ENCODE assay signal across 8 cellular contexts in genomic region chr12:63802012-63802608, GRCh38. TPM values are rescaled to one million over a fixed set of nuclear protein-coding genes. Genes with fewer than 3 reads are reported as not detected.
DNase-seq lines count a peak whose midpoint lies in the region; ATAC-seq, FAIRE-seq and TF ChIP-seq lines count a peak whose summit lies in the region.

No MANE protein-coding gene starts in this region.

- no peaks in the 10 kb centered on the region for H3K9me1 ChIP-seq in K562 (ENCODE audit: control insufficient read depth, insufficient read depth, low read length)

- no peak for TF ChIP-seq POLR2A in K562 (conservative IDR thresholded peaks at IDR 0.05)
- no peak for TF ChIP-seq POLR2A in right lobe of liver (IDR thresholded peaks at IDR 0.05)

- no peak overlapping the region for H3K9ac ChIP-seq in K562 (ENCODE audit: insufficient read depth in 1 of 2, low read depth in 2 of 2, low read length in 2 of 2)

- H3K27me3 ChIP-seq in K562 (ENCODE audit: control insufficient read depth in 2 of 2, insufficient read depth in 2 of 2, low read length in 2 of 2): no peaks in the 10 kb centered on the region
- no peaks in the 10 kb centered on the region for H3K27me3 ChIP-seq in right lobe of liver

- DNase-seq in AG08396 (ENCODE audit: low spot score) (peak; percentile 20), NCI-H2081 (lab: John Stamatoyannopoulos, UW) (peak; percentile 47 to 71), K562 (ENCODE audit: extremely low read depth in 1 of 4, low spot score in 3 of 4) (peak in 2 of 4 experiments; percentile 9 to 14), right lobe of liver (no peak)
- DNase-seq in stimulated activated CD4-positive, alpha-beta T cell treated with anti-CD3 and anti-CD28 coated beads, Interleukin-4, amount 100 ng/mL, for 4 hours: no peak
- DNase-seq in activated T-cell treated with anti-CD3 and anti-CD28 coated beads, Interleukin-2, amount 50 U/mL, for 4 hours: no peak

- H3K4me1 ChIP-seq in K562 (replicated peaks in 1 of 2; ENCODE audit: control insufficient read depth in 2 of 2, insufficient read depth in 2 of 2, low read length in 2 of 2): no peaks in the 10 kb centered on the region
- H3K4me1 ChIP-seq in right lobe of liver: peaks cover 0 to 10% (median 5%) of the 10 kb centered on the region in 4 donors

- no peak for FAIRE-seq in K562 (lab: Jason Lieb, UNC)

- ATAC-seq in GM18868 (IDR thresholded peaks at IDR 0.05; ENCODE audit: unreplicated experiment) (peak; percentile 55), K562 (no peak), right lobe of liver (peak; percentile 38 to 61 (median 54)), GM18498 (IDR thresholded peaks at IDR 0.05; ENCODE audit: unreplicated experiment) (no peak)
- no peak for ATAC-seq in activated T-cell treated with anti-CD3 and anti-CD28 coated beads, Interleukin-2, amount 50 U/mL, for 4 hours

- H3K4me2 ChIP-seq in K562 (ENCODE audit: insufficient read depth, low read length): no peak overlapping the region

- H3K4me3 ChIP-seq in K562: no peak overlapping the region
- H3K4me3 ChIP-seq in right lobe of liver: no peak overlapping the region

- H3K36me3 ChIP-seq in K562 (ENCODE audit: control insufficient read depth, insufficient read depth, low read length) (peaks cover 18% of the 10 kb centered on the region; the same call in 2 of the 3 replicates), right lobe of liver (no peaks in the 10 kb centered on the region)

- 67% methylated on average over 6 of the region's 6 CpGs for whole genome bisulfite sequencing in K562 (ENCODE audit: insufficient coverage, low coverage, missing lambda C conversion rate)
- WGBS in right lobe of liver (ENCODE audit: insufficient coverage, low coverage, low lambda C conversion rate, missing lambda C conversion rate): 44% methylated on average over 6 of the region's 6 CpGs

- TF ChIP-seq RAD21 in K562 (CRISPR knock-in tag; conservative IDR thresholded peaks at IDR 0.05 in 1 of 2, IDR thresholded peaks at IDR 0.05 in 1 of 2): peak; percentile 61 to 63

- no peak for TF ChIP-seq EP300 in K562 (IDR thresholded peaks at IDR 0.05; ENCODE audit: low read length)

- H2AFZ ChIP-seq in K562 (ENCODE audit: low read depth, low read length): no peak overlapping the region

- no peak overlapping the region for H3K4me3 Mint-ChIP-seq in activated T-cell treated with anti-CD3 and anti-CD28 coated beads, Interleukin-2, amount 50 U/mL, for 4 hours

- H3K79me2 ChIP-seq in K562 (ENCODE audit: control insufficient read depth, insufficient read depth, low read length): no peaks in the 10 kb centered on the region

- H3K27ac ChIP-seq in K562 (ENCODE audit: extremely low read depth, low read depth, low read length) (no peak overlapping the region), right lobe of liver (no peak overlapping the region)

- H3K4me1 Mint-ChIP-seq in activated T-cell treated with anti-CD3 and anti-CD28 coated beads, Interleukin-2, amount 50 U/mL, for 4 hours (ENCODE audit: low read depth): no peaks in the 10 kb centered on the region

- no peaks in the 10 kb centered on the region for H3K27me3 Mint-ChIP-seq in activated T-cell treated with anti-CD3 and anti-CD28 coated beads, Interleukin-2, amount 50 U/mL, for 4 hours (ENCODE audit: low read depth)

- POLR2A ChIA-PET in K562 (lab: Yijun Ruan, JAX): no interaction called here

- intact Hi-C loops in K562 (cut with micrococcal nuclease) (loop anchor here (1.0 to 2.0 kb wide), 2 partner anchors 381 to 699 kb away; no protein-coding TSS in a partner anchor), right lobe of liver (cut with DNase I) (no loop called here)

- no peaks in the 10 kb centered on the region for H4K20me1 ChIP-seq in K562 (replicated peaks; ENCODE audit: control insufficient read depth, insufficient read depth, low read length)

- no TSS peak for BruUV-seq in K562 (replicated peaks; lab: Mats Ljungman, UMichigan)

- H3K36me3 Mint-ChIP-seq in activated T-cell treated with anti-CD3 and anti-CD28 coated beads, Interleukin-2, amount 50 U/mL, for 4 hours (ENCODE audit: insufficient read depth): peaks cover 5% of the 10 kb centered on the region

- TF ChIP-seq CTCF in K562 (IDR thresholded peaks at IDR 0.05 in 2 of 3, conservative IDR thresholded peaks at IDR 0.05 in 1 of 3; ENCODE audit: insufficient read depth in 2 of 3, low read depth in 1 of 3, low read length in 3 of 3) (peak; percentile 32 to 62 (median 46); a peak in 4 of 6 replicates), right lobe of liver (IDR thresholded peaks at IDR 0.05) (peak; percentile 55 to 61 (median 58))

- CTCF ChIA-PET in K562 (lab: Yijun Ruan, JAX; ENCODE audit: low intra/inter-chr PET ratio): interaction anchor here (0.7 to 1.3 kb wide), 4 partner anchors 381 to 699 kb away, joined by 3 to 6 read pairs (median 4); no protein-coding TSS in a partner anchor

- in situ Hi-C loops in K562 (cut with MboI): loop anchor here (5.0 to 25.0 kb wide), 2 partner anchors 115 to 390 kb away; no protein-coding TSS in a partner anchor

- H3K9me3 ChIP-seq in K562 (replicated peaks; ENCODE audit: control insufficient read depth, insufficient read depth, low read depth, low read length): no peaks in the 10 kb centered on the region
- no peaks in the 10 kb centered on the region for H3K9me3 ChIP-seq in right lobe of liver

- no peaks in the 10 kb centered on the region for H3K9me3 Mint-ChIP-seq in activated T-cell treated with anti-CD3 and anti-CD28 coated beads, Interleukin-2, amount 50 U/mL, for 4 hours

TF ChIP-seq in K562, 482 proteins besides CTCF, POLR2A, EP300 and RAD21:
- TF ChIP-seq CEBPG (CRISPR knock-in tag; IDR thresholded peaks at IDR 0.05): no peak
- TF ChIP-seq CEBPG (tag; conservative IDR thresholded peaks at IDR 0.05 in 1 of 2, IDR thresholded peaks at IDR 0.05 in 1 of 2): no peak
- TF ChIP-seq HMG20B (CRISPR knock-in tag; IDR thresholded peaks at IDR 0.05): no peak
- no peak for TF ChIP-seq HNRNPK (IDR thresholded peaks at IDR 0.05; ENCODE audit: low read depth, low read length, poor library complexity, severe bottlenecking)
- no peak for TF ChIP-seq ZSCAN32 (CRISPR knock-in tag; IDR thresholded peaks at IDR 0.05)
- TF ChIP-seq, protein P1, sequence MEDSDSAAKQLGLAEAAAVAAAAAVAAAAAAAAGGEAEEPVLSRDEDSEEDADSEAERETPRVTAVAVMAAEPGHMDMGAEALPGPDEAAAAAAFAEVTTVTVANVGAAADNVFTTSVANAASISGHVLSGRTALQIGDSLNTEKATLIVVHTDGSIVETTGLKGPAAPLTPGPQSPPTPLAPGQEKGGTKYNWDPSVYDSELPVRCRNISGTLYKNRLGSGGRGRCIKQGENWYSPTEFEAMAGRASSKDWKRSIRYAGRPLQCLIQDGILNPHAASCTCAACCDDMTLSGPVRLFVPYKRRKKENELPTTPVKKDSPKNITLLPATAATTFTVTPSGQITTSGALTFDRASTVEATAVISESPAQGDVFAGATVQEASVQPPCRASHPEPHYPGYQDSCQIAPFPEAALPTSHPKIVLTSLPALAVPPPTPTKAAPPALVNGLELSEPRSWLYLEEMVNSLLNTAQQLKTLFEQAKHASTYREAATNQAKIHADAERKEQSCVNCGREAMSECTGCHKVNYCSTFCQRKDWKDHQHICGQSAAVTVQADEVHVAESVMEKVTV (CRISPR knock-in tag; IDR thresholded peaks at IDR 0.05): peak; percentile 52; the same call in 1 of the 2 replicates

RNA-seq across cellular contexts. Expression of gene RXYLT1, which starts 22.4 kb away (rescaled TPM):
- 9.1 and 28.4 TPM in 2 replicates for total RNA-seq in K562 (2011; cell fraction: chromatin; rRNA removed; ENCODE audit: low replicate concordance)
- 11.3 and 11.7 TPM in 2 replicates for total RNA-seq in K562 (2011; cell fraction: nucleolus; rRNA removed)
- total RNA-seq in K562 (2011; cell fraction: nucleoplasm; rRNA removed): 14.3 and 26.6 TPM in 2 replicates
- total RNA-seq in K562 (2014; rRNA removed) (18.7 and 18.9 TPM in 2 replicates), K562 (2014; rRNA removed; fragmentation: Illumina TruSeq; extraction: Trizol) (24.2 and 25.9 TPM in 2 replicates), K562 (2015; rRNA removed; fragmentation: Illumina TruSeq; extraction: Trizol) (24.5 and 26.2 TPM in 2 replicates), K562 (2021) (21.7 and 22.1 TPM in 2 replicates), right lobe of liver (10 to 100 TPM in 4 of 6 experiments, 1 to 10 TPM in 2; 8.8 to 10.9 (median 10.3) TPM)
- polyA plus RNA-seq in K562 (2011; rRNA removed) (16.5 and 20.4 TPM in 2 replicates), K562 (2014; fragmentation: Illumina TruSeq; extraction: Trizol) (17.6 and 20.9 TPM in 2 replicates), K562 (2014; fragmentation: Nextera tagmentation; extraction: Ambion mirVana) (1 to 10 TPM; 6.7 to 9.8 TPM), K562 (2014; rRNA removed) (25.1 and 26.5 TPM in 2 replicates)
- 7.7 and 9.4 TPM in 2 replicates for polyA plus RNA-seq in K562 (2011; cell fraction: cytosol; rRNA removed)
- polyA plus RNA-seq in K562 (2011; cell fraction: nucleus; rRNA removed): 15.2 and 17.0 TPM in 2 replicates
- polyA plus RNA-seq in K562 (2012): 17.9 and 19.1 TPM in 2 replicates
- polyA minus RNA-seq in K562 (2011; rRNA and poly(A)+ RNA removed): 12.3 and 12.6 TPM in 2 replicates
- 5.3 and 6.4 TPM in 2 replicates for polyA minus RNA-seq in K562 (2011; cell fraction: cytosol; rRNA and poly(A)+ RNA removed)
- polyA minus RNA-seq in K562 (2011; cell fraction: nucleus; rRNA and poly(A)+ RNA removed): 20.5 and 23.9 TPM in 2 replicates
- total RNA-seq in activated T-cell treated with anti-CD3 and anti-CD28 coated beads, Interleukin-2, amount 50 U/mL, for 4 hours: 10 to 100 TPM; 23.8 to 29.7 (median 27.1) TPM

RNA-seq across cellular contexts. Expression of gene SRGAP1, which starts 42.4 kb away (rescaled TPM):
- total RNA-seq in K562 (2011; cell fraction: chromatin; rRNA removed; ENCODE audit: low replicate concordance): 0.12 and 1.4 TPM in 2 replicates
- not detected in 2 replicates for total RNA-seq in K562 (2011; cell fraction: nucleolus; rRNA removed)
- total RNA-seq in K562 (2011; cell fraction: nucleoplasm; rRNA removed): under 0.01 and 0.08 TPM in 2 replicates
- total RNA-seq in K562 (2014; rRNA removed) (not detected in 2 replicates), K562 (2014; rRNA removed; fragmentation: Illumina TruSeq; extraction: Trizol) (0.03 TPM in 1 of 2 replicates, not detected in the other), K562 (2015; rRNA removed; fragmentation: Illumina TruSeq; extraction: Trizol) (not detected in 2 replicates), K562 (2021) (0.09 and 0.27 TPM in 2 replicates), right lobe of liver (1 to 10 TPM; 1.3 to 5.0 (median 3.0) TPM)
- polyA plus RNA-seq in K562 (2011; rRNA removed) (0.03 and 0.13 TPM in 2 replicates), K562 (2014; fragmentation: Illumina TruSeq; extraction: Trizol) (0.04 TPM in 2 replicates), K562 (2014; fragmentation: Nextera tagmentation; extraction: Ambion mirVana) (under 1 TPM; 0.01 to 0.03 TPM), K562 (2014; rRNA removed) (0.01 TPM in 1 of 2 replicates, not detected in the other)
- 0.03 TPM in 1 of 2 replicates, not detected in the other for polyA plus RNA-seq in K562 (2011; cell fraction: cytosol; rRNA removed)
- polyA plus RNA-seq in K562 (2011; cell fraction: nucleus; rRNA removed): 0.04 and 0.06 TPM in 2 replicates
- 0.01 and 0.14 TPM in 2 replicates for polyA plus RNA-seq in K562 (2012)
- polyA minus RNA-seq in K562 (2011; rRNA and poly(A)+ RNA removed): 0.11 and 0.12 TPM in 2 replicates
- not detected in 2 replicates for polyA minus RNA-seq in K562 (2011; cell fraction: cytosol; rRNA and poly(A)+ RNA removed)
- 0.78 TPM in 1 of 2 replicates, not detected in the other for polyA minus RNA-seq in K562 (2011; cell fraction: nucleus; rRNA and poly(A)+ RNA removed)
- under 1 TPM; 0.27 to 0.74 (median 0.33) TPM for total RNA-seq in activated T-cell treated with anti-CD3 and anti-CD28 coated beads, Interleukin-2, amount 50 U/mL, for 4 hours

Comparison
In these comparisons a context has a peak if more than half of its experiments do, and no peak if none do; other contexts are left out.
1. DNase-seq: peak in AG08396 (single experiment) and NCI-H2081 (2 of 2); none in right lobe of liver (0 of 3), stimulated activated CD4-positive, alpha-beta T cell treated with anti-CD3 and anti-CD28 coated beads, Interleukin-4, amount 100 ng/mL, for 4 hours (0 of 2) and activated T-cell treated with anti-CD3 and anti-CD28 coated beads, Interleukin-2, amount 50 U/mL, for 4 hours (single experiment).
2. ATAC-seq: peak in GM18868 (single experiment) and right lobe of liver (4 of 4); none in K562 (single experiment), activated T-cell treated with anti-CD3 and anti-CD28 coated beads, Interleukin-2, amount 50 U/mL, for 4 hours (0 of 2) and GM18498 (single experiment).